In the genomic region with DNA sequence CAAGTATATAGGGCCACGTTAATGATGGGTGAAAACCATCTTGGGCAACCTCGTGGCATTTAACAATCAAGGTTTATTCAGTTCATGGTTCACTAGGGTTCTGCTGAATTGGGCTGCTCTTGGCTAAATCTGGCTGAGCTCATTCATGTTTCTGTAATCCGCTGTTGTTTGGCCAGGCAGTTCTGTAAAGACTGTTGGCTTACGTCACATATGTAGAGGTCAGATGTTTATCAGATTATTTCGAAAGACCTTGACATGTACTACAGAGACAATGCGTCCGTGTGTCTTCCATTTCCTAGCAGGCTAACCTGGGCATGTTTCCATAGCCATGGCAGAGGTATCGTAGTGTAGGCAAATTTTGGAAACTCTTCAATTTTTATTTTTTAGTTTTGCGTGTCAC, we compare ENCODE assay signal across 16 cellular contexts.
"Had no signal": no experiment of that assay in that cellular context is flagged by ENCODE, and none has a peak within 500 bp of the region (broad histone marks: within the 10 kb centered on the region; RNA-seq: fewer than 3 reads in every experiment).

No MANE protein-coding gene starts in this region.

- H3K27me3 Mint-ChIP-seq: natural killer cell treated with Interleukin-12 subunit alpha and Interleukin-12 subunit beta and Interleukin-15 and Interleukin-18, amount 100 ng/mL, for 72 hours; progenitor cell of endocrine pancreas; type B pancreatic cell had no signal

- DNase-seq: effector memory CD4-positive, alpha-beta T cell; gastrocnemius medialis; heart right ventricle; hypothalamus; islet precursor cell; nucleus accumbens; pancreas; right cardiac atrium; stimulated activated CD4-positive, alpha-beta T cell treated with anti-CD3 and anti-CD28 coated beads, Interleukin-2, amount 100 ng/mL, for 48 hours; stimulated activated naive CD4-positive, alpha-beta T cell treated with Interleukin-2 at 50 U/mL for 16 hours had no signal

- H3K4me3 Mint-ChIP-seq: mesothelial cell of epicardium; natural killer cell treated with Interleukin-12 subunit alpha and Interleukin-12 subunit beta and Interleukin-15 and Interleukin-18, amount 100 ng/mL, for 72 hours; neural progenitor cell; type B pancreatic cell had no signal

- H3K36me3 Mint-ChIP-seq: mesothelial cell of epicardium, neural progenitor cell, type B pancreatic cell had no signal

- H3K4me1 ChIP-seq: gastrocnemius medialis, heart right ventricle, neural progenitor cell, pancreas had no signal

- H3K27me3 ChIP-seq: gastrocnemius medialis, heart right ventricle, neural progenitor cell, pancreas had no signal

- H3K27ac ChIP-seq: gastrocnemius medialis, heart right ventricle, neural progenitor cell, pancreas had no signal

- H3K9me3 Mint-ChIP-seq: type B pancreatic cell had no signal

- H3K4me3 ChIP-seq: gastrocnemius medialis, heart right ventricle, neural progenitor cell, pancreas, smooth muscle cell had no signal

- H3K4me1 Mint-ChIP-seq: mesothelial cell of epicardium, neural progenitor cell had no signal

- H3K9ac ChIP-seq: neural progenitor cell had no signal

- H3K27ac Mint-ChIP-seq: mesothelial cell of epicardium; natural killer cell treated with Interleukin-12 subunit alpha and Interleukin-12 subunit beta and Interleukin-15 and Interleukin-18, amount 100 ng/mL, for 72 hours; neural progenitor cell; progenitor cell of endocrine pancreas; type B pancreatic cell had no signal

- H3K9me3 ChIP-seq: gastrocnemius medialis, pancreas had no signal

- H2AFZ ChIP-seq: neural progenitor cell had no signal

- H3K36me3 ChIP-seq: gastrocnemius medialis, heart right ventricle, neural progenitor cell, pancreas had no signal

- H3K4me2 ChIP-seq: neural progenitor cell, smooth muscle cell had no signal
